24 cellular contexts compared by ENCODE assay signal in the genomic region with DNA sequence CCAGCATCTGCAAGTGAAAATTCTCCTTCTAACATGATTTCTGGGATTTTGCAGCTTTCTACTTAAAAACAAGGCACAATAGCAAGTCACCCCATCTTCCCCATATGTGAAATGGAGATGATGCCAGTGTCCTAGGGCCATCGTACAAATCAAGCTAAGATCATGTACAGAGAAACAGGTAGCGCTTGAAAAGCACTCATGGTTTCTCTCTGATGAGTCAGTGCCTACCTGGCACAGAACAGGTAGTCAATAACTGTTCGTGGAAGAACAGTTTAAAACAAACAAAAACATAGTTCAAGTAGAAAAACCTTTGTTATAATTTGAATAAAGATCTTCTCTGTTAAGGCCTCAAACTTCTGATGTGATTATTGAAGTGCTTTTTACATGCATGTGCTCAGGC. TPM values are rescaled to one million over a fixed set of nuclear protein-coding genes. Genes with fewer than 3 reads are reported as not detected.
DNase-seq lines count a peak whose midpoint lies in the region; ATAC-seq and TF ChIP-seq lines count a peak whose summit lies in the region.
"Had no signal": no experiment of that assay in that cellular context is flagged by ENCODE, and none has a peak within 500 bp of the region (broad histone marks: within the 10 kb centered on the region; RNA-seq: fewer than 3 reads in every experiment).

No MANE protein-coding gene starts in this region.

- no peaks in the 10 kb centered on the region for H3K4me1 ChIP-seq in GM23338 (ENCODE audit: insufficient read depth)
- H3K4me1 ChIP-seq: gastrocnemius medialis, testis had no signal

- H3F3A ChIP-seq in GM23338 (replicated peaks; ENCODE audit: low read depth): 0 out of 2 replicates have a peak, but pooled peaks cover 2% of the 10 kb centered on the region

- H3K9me2 ChIP-seq in GM23338 (ENCODE audit: insufficient read depth): no peaks in the 10 kb centered on the region

- H3K36me3 Mint-ChIP-seq in activated naive CD4-positive, alpha-beta T cell treated with anti-CD3 and anti-CD28 coated beads, Interleukin-2, amount 50 U/mL, for 24 hours: peaks cover 18% of the 10 kb centered on the region
- H3K36me3 Mint-ChIP-seq in GM23338 (ENCODE audit: low read depth) (peaks cover 66% of the 10 kb centered on the region), endothelial cell (ENCODE audit: low read depth, unreplicated experiment) (peaks cover 45% of the 10 kb centered on the region), nephron progenitor cell (ENCODE audit: low read depth) (peaks cover 84% of the 10 kb centered on the region)

- H3K27ac ChIP-seq in GM23338 (ENCODE audit: low read depth): 0 out of 2 replicates have a peak overlapping the region, but pooled peaks have one; percentile 18
- H3K27ac ChIP-seq: HL-60, left ventricle myocardium inferior, testis, VCaP had no signal

- no peaks in the 10 kb centered on the region for H3K27me3 Mint-ChIP-seq in activated naive CD4-positive, alpha-beta T cell treated with anti-CD3 and anti-CD28 coated beads, Interleukin-2, amount 50 U/mL, for 24 hours
- H3K27me3 Mint-ChIP-seq in GM23338 (ENCODE audit: insufficient read depth, low read depth, poor library complexity) (no peaks in the 10 kb centered on the region), endothelial cell (ENCODE audit: unreplicated experiment) (no peaks in the 10 kb centered on the region), nephron progenitor cell (ENCODE audit: low read depth, poor library complexity) (no peaks in the 10 kb centered on the region)
- H3K27me3 Mint-ChIP-seq: activated CD4-positive, alpha-beta T cell treated with anti-CD3 and anti-CD28 coated beads, Interleukin-2, amount 10 ng/mL, durations not matched to agents 24 days and 14 days; central memory CD8-positive, alpha-beta T cell had no signal

- H3K27ac Mint-ChIP-seq in activated naive CD4-positive, alpha-beta T cell treated with anti-CD3 and anti-CD28 coated beads, Interleukin-2, amount 50 U/mL, for 24 hours: peak overlapping the region; percentile 57
- peak overlapping the region; percentile 44; the same call in 1 of the 2 replicates for H3K27ac Mint-ChIP-seq in GM23338
- H3K27ac Mint-ChIP-seq in endothelial cell (ENCODE audit: unreplicated experiment): peak overlapping the region; percentile 83
- H3K27ac Mint-ChIP-seq in nephron progenitor cell: peak overlapping the region; percentile 78

- ATAC-seq in GM23338: no peak
- ATAC-seq: gastrocnemius medialis, sciatic nerve had no signal

- H3K4me3 Mint-ChIP-seq in activated naive CD4-positive, alpha-beta T cell treated with anti-CD3 and anti-CD28 coated beads, Interleukin-2, amount 50 U/mL, for 24 hours: no peak overlapping the region
- H3K4me3 Mint-ChIP-seq in GM23338 (no peak overlapping the region), endothelial cell (ENCODE audit: unreplicated experiment) (no peak overlapping the region), nephron progenitor cell (no peak overlapping the region)
- H3K4me3 Mint-ChIP-seq: activated CD4-positive, alpha-beta T cell treated with anti-CD3 and anti-CD28 coated beads, Interleukin-2, amount 10 ng/mL, durations not matched to agents 24 days and 14 days; central memory CD8-positive, alpha-beta T cell had no signal

- no peak overlapping the region for H2AFZ ChIP-seq in GM23338

- no peaks in the 10 kb centered on the region for H3K27me3 ChIP-seq in GM23338 (ENCODE audit: insufficient read depth)
- H3K27me3 ChIP-seq: gastrocnemius medialis, testis had no signal

- H3K4me3 ChIP-seq in GM23338: no peak overlapping the region
- H3K4me3 ChIP-seq: gastrocnemius medialis, left ventricle myocardium inferior, testis had no signal

- H3K4me1 Mint-ChIP-seq in activated naive CD4-positive, alpha-beta T cell treated with anti-CD3 and anti-CD28 coated beads, Interleukin-2, amount 50 U/mL, for 24 hours: peaks cover 28% of the 10 kb centered on the region
- H3K4me1 Mint-ChIP-seq in GM23338: peaks cover 11% of the 10 kb centered on the region; the same call in 2 of the 3 replicates
- H3K4me1 Mint-ChIP-seq in endothelial cell (ENCODE audit: unreplicated experiment): peaks cover 41% of the 10 kb centered on the region
- H3K4me1 Mint-ChIP-seq in nephron progenitor cell: peaks cover 41% of the 10 kb centered on the region

- H3K79me2 ChIP-seq in GM23338 (replicated peaks; ENCODE audit: insufficient read depth): no peaks in the 10 kb centered on the region

- no peak overlapping the region for H3K4me2 ChIP-seq in GM23338

- no peak for DNase-seq in activated naive CD4-positive, alpha-beta T cell treated with Interleukin-2 at 50 U/mL for 16 hours
- DNase-seq in GM23338 (ENCODE audit: low spot score) (no peak), endothelial cell (ENCODE audit: low spot score) (no peak), nephron progenitor cell (no peak), putamen (ENCODE audit: low spot score) (no peak), NCI-H345 treated with DMSO at 0.1 percent for 48 hours (lab: John Stamatoyannopoulos, UW; ENCODE audit: unreplicated experiment) (no peak)
- no peak for DNase-seq in stimulated activated CD8-positive, alpha-beta memory T cell treated with anti-CD3 and anti-CD28 coated beads, Interleukin-4, amount 100 ng/mL, for 48 hours
- DNase-seq: activated CD4-positive, alpha-beta T cell treated with anti-CD3 and anti-CD28 coated beads, Interleukin-2, amount 10 ng/mL, durations not matched to agents 24 days and 14 days; C1 segment of cervical spinal cord; dermis blood vessel endothelial cell; gastrocnemius medialis; left ventricle myocardium inferior; midbrain; NCI-H1436; NCI-H524; stimulated activated CD4-positive, alpha-beta T cell treated with anti-CD3 and anti-CD28 coated beads, Interleukin-12 subunit alpha, Interleukin-12 subunit beta, amount 100 ng/mL, for 4 hours; stimulated activated CD4-positive, alpha-beta T cell treated with anti-CD3 and anti-CD28 coated beads, Interleukin-4, amount 100 ng/mL, for 24 hours; stimulated activated naive CD4-positive, alpha-beta T cell treated with Interleukin-2 at 50 U/mL for 16 hours; testis had no signal

- peaks cover 16% of the 10 kb centered on the region; the same call in 1 of the 2 replicates for H4K20me1 ChIP-seq in GM23338 (replicated peaks; ENCODE audit: insufficient read depth)

- no peaks in the 10 kb centered on the region for H3K9me3 Mint-ChIP-seq in activated naive CD4-positive, alpha-beta T cell treated with anti-CD3 and anti-CD28 coated beads, Interleukin-2, amount 50 U/mL, for 24 hours
- H3K9me3 Mint-ChIP-seq in GM23338 (no peaks in the 10 kb centered on the region), endothelial cell (ENCODE audit: unreplicated experiment) (no peaks in the 10 kb centered on the region), nephron progenitor cell (no peaks in the 10 kb centered on the region)
- H3K9me3 Mint-ChIP-seq: activated CD4-positive, alpha-beta T cell treated with anti-CD3 and anti-CD28 coated beads, Interleukin-2, amount 10 ng/mL, durations not matched to agents 24 days and 14 days; central memory CD8-positive, alpha-beta T cell had no signal

- no peak for TF ChIP-seq CTCF in GM23338 (conservative IDR thresholded peaks at IDR 0.05; ENCODE audit: low read depth in 2 of 2)
- TF ChIP-seq CTCF in endothelial cell (IDR thresholded peaks at IDR 0.05; ENCODE audit: unreplicated experiment): no peak
- TF ChIP-seq CTCF in nephron progenitor cell (IDR thresholded peaks at IDR 0.05): no peak

- H3K36me3 ChIP-seq in GM23338 (ENCODE audit: insufficient read depth): peaks cover 33% of the 10 kb centered on the region

TF ChIP-seq in GM23338, 12 proteins besides CTCF, POLR2A, EP300 and RAD21 (continues in another document):
- TF ChIP-seq CREB1 (CRISPR knock-in tag; IDR thresholded peaks at IDR 0.05; ENCODE audit: low read depth): no peak
- no peak for TF ChIP-seq POLR2AphosphoS5 (IDR thresholded peaks at IDR 0.05; ENCODE audit: low read depth)

RNA-seq across cellular contexts. Expression of a gene that starts 46.9 kb away (rescaled TPM):
- total RNA-seq in GM23338 (2014; rRNA removed; shearing (Covaris generic)): 12.5 and 21.3 TPM in 2 replicates
- polyA plus RNA-seq in GM23338 (2016; fragmentation: Nextera tagmentation; extraction: Ambion mirVana): 8.7 and 10.9 TPM in 2 replicates
- 20.3 TPM for total RNA-seq in endothelial cell (ENCODE audit: unreplicated experiment)
